Comparison of ENCODE assay signal across 27 cellular contexts in the genomic region with DNA sequence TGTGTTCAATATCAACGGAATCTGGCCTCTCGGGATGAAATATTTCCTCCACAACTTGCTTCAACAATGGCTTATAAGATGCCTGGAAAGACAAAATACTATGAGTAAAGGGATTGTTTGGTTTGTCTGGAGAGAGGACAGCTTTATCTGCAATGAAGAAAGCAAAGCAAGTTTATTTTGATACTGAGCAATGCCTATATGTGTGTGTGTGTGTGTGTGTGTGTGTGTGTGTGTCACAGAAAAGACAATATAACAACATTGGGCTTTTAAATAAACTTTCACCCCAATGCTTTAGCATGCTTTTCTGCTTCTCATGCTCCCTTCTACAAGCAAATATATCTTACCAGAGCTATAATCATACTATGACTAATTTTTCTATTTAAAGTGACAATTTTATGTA. TPM values are rescaled to one million over a fixed set of nuclear protein-coding genes. Genes with fewer than 3 reads are reported as not detected.
"Had no signal": no experiment of that assay in that cellular context is flagged by ENCODE, and none has a peak within 500 bp of the region (broad histone marks: within the 10 kb centered on the region; RNA-seq: fewer than 3 reads in every experiment).

No MANE protein-coding gene starts in this region.

- H3K9me3 ChIP-seq: left lung, lower lobe of right lung, pancreas, prostate gland, suprapubic skin, thoracic aorta, tibial artery, upper lobe of right lung had no signal

- H3K4me1 ChIP-seq: left lung, lower lobe of right lung, prostate gland, upper lobe of right lung had no signal

- H3K4me3 ChIP-seq: left lung, lower lobe of right lung, pancreas, prostate gland, skin epidermis, suprapubic skin, thoracic aorta, tibial artery, upper lobe of right lung had no signal

- H3K27ac Mint-ChIP-seq: immature natural killer cell; natural killer cell; stimulated activated naive CD8-positive, alpha-beta T cell treated with anti-CD3 and anti-CD28 coated beads, Interleukin-15, Interleukin-2, amounts not matched to agents 100 ng/mL and 50 ng/mL, for 24 hours had no signal

- DNase-seq: hypothalamus; immature natural killer cell; kidney; left colon; left lung; lower lobe of right lung; mammary epithelial cell; mesenchymal stem cell; naive B cell; natural killer cell; nucleus accumbens; pancreas; posterior cingulate gyrus; retina; right cardiac atrium; stimulated activated CD4-positive, alpha-beta T cell treated with anti-CD3 and anti-CD28 coated beads, Interleukin-12 subunit alpha, Interleukin-12 subunit beta, amount 100 ng/mL, for 4 hours; stimulated activated CD4-positive, alpha-beta T cell treated with anti-CD3 and anti-CD28 coated beads, Interleukin-15, amount 100 ng/mL, for 24 hours; stimulated activated CD4-positive, alpha-beta T cell treated with anti-CD3 and anti-CD28 coated beads, Interleukin-2, amount 100 ng/mL, for 24 hours; stimulated activated CD4-positive, alpha-beta T cell treated with anti-CD3 and anti-CD28 coated beads, Interleukin-4, amount 100 ng/mL, for 1 hour; stimulated activated naive CD4-positive, alpha-beta T cell; tibial artery; upper lobe of right lung had no signal

- H3K27me3 ChIP-seq: left lung, pancreas, suprapubic skin, tibial artery, upper lobe of right lung had no signal

- H3K27me3 Mint-ChIP-seq: naive B cell; stimulated activated naive CD8-positive, alpha-beta T cell treated with anti-CD3 and anti-CD28 coated beads, Interleukin-15, Interleukin-2, amounts not matched to agents 100 ng/mL and 50 ng/mL, for 24 hours had no signal

- H3K9me3 Mint-ChIP-seq: natural killer cell; stimulated activated naive CD8-positive, alpha-beta T cell treated with anti-CD3 and anti-CD28 coated beads, Interleukin-15, Interleukin-2, amounts not matched to agents 100 ng/mL and 50 ng/mL, for 24 hours had no signal

- H3K36me3 ChIP-seq: lower lobe of right lung, pancreas, prostate gland, suprapubic skin, thoracic aorta, upper lobe of right lung had no signal

- H3K27ac ChIP-seq: left lung, lower lobe of right lung, pancreas, prostate gland, skin epidermis, suprapubic skin, thoracic aorta, tibial artery, upper lobe of right lung had no signal

- H3K4me3 Mint-ChIP-seq: immature natural killer cell; naive B cell; natural killer cell; stimulated activated naive CD8-positive, alpha-beta T cell treated with anti-CD3 and anti-CD28 coated beads, Interleukin-15, Interleukin-2, amounts not matched to agents 100 ng/mL and 50 ng/mL, for 24 hours had no signal

RNA-seq across cellular contexts. Expression of a gene that starts 45.4 kb away (rescaled TPM):
- total RNA-seq: natural killer cell had no signal
